25 cellular contexts compared by ENCODE assay signal in genomic region chr6:2536451-2536850, GRCh38.
"Had no signal": no experiment of that assay in that cellular context is flagged by ENCODE, and none has a peak within 500 bp of the region (broad histone marks: within the 10 kb centered on the region; RNA-seq: fewer than 3 reads in every experiment).

No MANE protein-coding gene starts in this region.

- H3K9ac ChIP-seq: KMS-11 had no signal

- FAIRE-seq: HTR-8/SVneo, K562 had no signal

- H3K4me1 Mint-ChIP-seq: IgD-negative memory B cell had no signal

- ATAC-seq: K562, Panc1, PC-3, Right ventricle myocardium inferior, SK-N-SH treated with all-trans-retinoic acid at 6 μM for 48 hours had no signal

- H3K4me1 ChIP-seq: SJCRH30 had no signal

- H3K27me3 ChIP-seq: SJCRH30 had no signal

- H3K4me3 ChIP-seq: K562, SJCRH30 had no signal

- H3K4me3 Mint-ChIP-seq: IgD-negative memory B cell had no signal

- H3K27ac Mint-ChIP-seq: IgD-negative memory B cell had no signal

- H3K36me3 Mint-ChIP-seq: IgD-negative memory B cell had no signal

- H3K9me3 ChIP-seq: SJCRH30 had no signal

- DNase-seq: Kasumi-1, MM.1S, MV-4-11, NCI-H1048, NCI-H1105 treated with DMSO at 0.1 percent for 48 hours, NCI-H1436 treated with DMSO at 0.1 percent for 48 hours, NCI-H187, NCI-H2029 treated with DMSO at 0.1 percent for 48 hours, NCI-H2171 treated with DMSO at 0.1 percent for 48 hours, NCI-H345, NCI-H446 treated with DMSO at 0.1 percent for 48 hours, NCI-H510A treated with DMSO at 0.1 percent for 48 hours, NCI-H526, NCI-H82, PC-3, SHP77 treated with DMSO at 0.1 percent for 48 hours, SJCRH30, T-helper 1 cell had no signal

- H3K36me3 ChIP-seq: SJCRH30 had no signal
